Comparison of ENCODE assay signal across 30 cellular contexts in the genomic region with DNA sequence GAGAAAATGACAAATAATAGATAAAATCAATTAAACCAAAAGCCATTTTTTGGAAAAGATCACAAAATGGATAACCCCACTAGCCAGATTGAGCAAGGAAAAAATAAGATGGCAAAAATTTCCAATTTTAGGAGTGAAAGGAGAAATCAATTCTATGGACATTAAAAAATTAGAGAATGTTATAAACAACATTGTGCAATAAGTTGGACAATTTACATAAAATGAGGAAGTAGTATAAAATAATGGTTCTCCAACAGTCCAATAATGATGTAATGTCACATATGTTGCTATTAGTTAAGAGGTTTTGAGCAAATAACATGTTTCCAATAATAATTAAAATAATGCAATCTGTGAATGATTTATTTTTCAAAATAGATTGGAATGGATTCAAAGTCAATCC. TPM values are rescaled to one million over a fixed set of nuclear protein-coding genes. Genes with fewer than 3 reads are reported as not detected.
"Had no signal": no experiment of that assay in that cellular context is flagged by ENCODE, and none has a peak within 500 bp of the region (broad histone marks: within the 10 kb centered on the region; RNA-seq: fewer than 3 reads in every experiment).

No MANE protein-coding gene starts in this region.

- H3K4me1 ChIP-seq: lower lobe of right lung, pancreas, prostate gland, upper lobe of right lung had no signal

- H3K9me3 ChIP-seq: pancreas, prostate gland, sigmoid colon, upper lobe of right lung had no signal

- H3K27ac ChIP-seq: left lung, lower lobe of right lung, pancreas, prostate gland, sigmoid colon, spleen, suprapubic skin, thoracic aorta, tibial artery, upper lobe of right lung had no signal

- H3K4me3 ChIP-seq: left lung, lower lobe of right lung, pancreas, prostate gland, sigmoid colon, spleen, suprapubic skin, thoracic aorta, tibial artery, upper lobe of right lung had no signal

- ATAC-seq: left colon; left lung; lower lobe of right lung; naive thymus-derived CD8-positive, alpha-beta T cell; pancreas; right cardiac atrium; stimulated activated effector memory CD8-positive, alpha-beta T cell treated with anti-CD3 and anti-CD28 coated beads, Interleukin-12 subunit alpha, Interleukin-12 subunit beta, amount 100 ng/mL, for 72 hours; upper lobe of right lung had no signal

- DNase-seq: hypothalamus; immature natural killer cell; kidney; left colon; left lung; lower lobe of right lung; mammary epithelial cell; mesenchymal stem cell; naive thymus-derived CD8-positive, alpha-beta T cell; nucleus accumbens; pancreas; posterior cingulate gyrus; retina; right cardiac atrium; sigmoid colon; small intestine; spleen; stimulated activated CD4-positive, alpha-beta T cell treated with anti-CD3 and anti-CD28 coated beads, Interleukin-4, amount 100 ng/mL, for 24 hours; stimulated activated naive CD4-positive, alpha-beta T cell; tibial artery; trophoblast cell; upper lobe of right lung had no signal

- FAIRE-seq: islet of Langerhans, kidney, pancreas, small intestine, urothelium cell line had no signal

- H3K36me3 ChIP-seq: left lung, lower lobe of right lung, pancreas, prostate gland, sigmoid colon, spleen, suprapubic skin, thoracic aorta, tibial artery, upper lobe of right lung had no signal

RNA-seq across cellular contexts. Expression of a gene that starts 3.1 kb away (rescaled TPM):
- total RNA-seq: liver; lower lobe of right lung; naive thymus-derived CD8-positive, alpha-beta T cell; subcutaneous adipose tissue; suprapubic skin; upper lobe of right lung had no signal
- polyA plus RNA-seq: immature natural killer cell; liver; mammary epithelial cell; naive thymus-derived CD8-positive, alpha-beta T cell had no signal
